ENCODE assay signal across 8 cellular contexts in the genomic region with DNA sequence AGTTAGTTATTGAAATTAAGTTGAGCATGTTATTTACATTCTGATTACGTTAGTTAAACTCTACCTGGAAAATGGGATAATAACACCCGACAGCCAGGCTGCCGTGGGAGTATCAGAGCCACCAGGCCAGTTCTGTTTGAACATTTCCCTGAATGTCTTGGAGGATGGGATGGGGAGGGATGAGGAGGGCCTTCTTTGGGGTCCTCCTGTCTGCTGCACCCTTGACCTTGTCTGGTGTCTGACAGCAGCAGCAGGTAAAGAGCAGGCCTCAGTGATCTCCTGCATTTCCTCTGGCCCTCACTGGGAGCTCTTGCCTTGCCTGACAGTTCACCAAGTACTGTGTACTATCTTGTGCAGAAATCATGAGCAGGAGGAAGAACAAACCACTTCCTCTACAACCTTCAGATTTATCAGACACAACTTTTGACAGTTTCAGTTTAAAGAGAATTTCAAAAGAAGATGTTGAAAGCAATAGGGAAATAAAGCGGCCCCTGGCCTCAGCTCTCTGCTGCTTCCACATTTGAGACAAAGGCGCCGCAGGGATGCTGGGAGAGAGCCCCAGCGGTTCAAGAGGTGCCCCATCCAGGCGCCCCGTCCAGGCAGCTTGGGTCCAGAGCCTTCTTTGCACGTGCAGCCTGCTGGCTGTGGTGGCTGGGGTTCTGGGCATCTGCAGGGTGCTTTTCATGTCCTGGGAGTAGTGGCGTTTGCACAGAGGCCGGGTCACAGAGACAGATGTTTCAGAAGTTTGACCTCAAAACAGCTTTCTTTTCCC. TPM values are rescaled to one million over a fixed set of nuclear protein-coding genes. Genes with fewer than 3 reads are reported as not detected.
DNase-seq lines count a peak whose midpoint lies in the region; ATAC-seq and TF ChIP-seq lines count a peak whose summit lies in the region.

No MANE protein-coding gene starts in this region.

- no peaks in the 10 kb centered on the region for H3K36me3 ChIP-seq in Karpas-422 (ENCODE audit: insufficient read depth, low read length)
- peaks cover 7% of the 10 kb centered on the region for H3K36me3 ChIP-seq in H7 (replicated peaks; ENCODE audit: control insufficient read depth, insufficient read depth, low read length)
- H3K36me3 ChIP-seq in BE2C = no peaks in the 10 kb centered on the region; the same call in 1 of the 2 replicates

- H3K27ac Mint-ChIP-seq in activated naive CD4-positive, alpha-beta T cell treated with anti-CD3 and anti-CD28 coated beads, Interleukin-2, amount 50 U/mL, for 72 hours = peak overlapping the region; percentile 70 to 77
- peak overlapping the region; percentile 95 to 97 for H3K27ac Mint-ChIP-seq in natural killer cell

- peak; percentile 73 for DNase-seq in Karpas-422
- no peak for DNase-seq in activated naive CD4-positive, alpha-beta T cell treated with anti-CD3 and anti-CD28 coated beads, Interleukin-2, amount 50 U/mL, for 72 hours (ENCODE audit: low spot score in 2 of 2)
- DNase-seq in natural killer cell = no peak
- no peak for DNase-seq in H7
- no peak for DNase-seq in NCI-H2107 (lab: John Stamatoyannopoulos, UW)
- no peak for DNase-seq in BE2C

- no peaks in the 10 kb centered on the region for H3K79me2 ChIP-seq in Karpas-422 (ENCODE audit: low read length)

- H3K27me3 Mint-ChIP-seq in natural killer cell (ENCODE audit: low read depth in 2 of 2) = no peaks in the 10 kb centered on the region

- peak overlapping the region; percentile 27; the same call in 1 of the 2 replicates for H2AFZ ChIP-seq in Karpas-422 (ENCODE audit: low read length)

- peak overlapping the region; percentile 88 for H3K4me3 Mint-ChIP-seq in natural killer cell

- ATAC-seq in GM21576 (IDR thresholded peaks at IDR 0.05; ENCODE audit: unreplicated experiment) = peak; percentile 88
- ATAC-seq in activated naive CD4-positive, alpha-beta T cell treated with anti-CD3 and anti-CD28 coated beads, Interleukin-2, amount 50 U/mL, for 72 hours = peak; percentile 79 to 85
- ATAC-seq in natural killer cell = peak; percentile 65 to 90 (median 75)

- H3K27me3 ChIP-seq in Karpas-422 (ENCODE audit: low read length) = no peaks in the 10 kb centered on the region
- H3K27me3 ChIP-seq in H7 (ENCODE audit: control insufficient read depth, insufficient read depth, low read length) = no peaks in the 10 kb centered on the region
- H3K27me3 ChIP-seq in BE2C = no peaks in the 10 kb centered on the region

- peaks cover 69 to 85% of the 10 kb centered on the region in 2 donors for H3K4me1 Mint-ChIP-seq in natural killer cell

- H3K9me3 ChIP-seq in Karpas-422 (ENCODE audit: low read length) = no peaks in the 10 kb centered on the region
- H3K9me3 ChIP-seq in BE2C = no peaks in the 10 kb centered on the region

- peak overlapping the region; percentile 84 for H3K27ac ChIP-seq in Karpas-422 (ENCODE audit: low read length)

- H3K9me3 Mint-ChIP-seq in activated naive CD4-positive, alpha-beta T cell treated with anti-CD3 and anti-CD28 coated beads, Interleukin-2, amount 50 U/mL, for 72 hours = no peaks in the 10 kb centered on the region
- no peaks in the 10 kb centered on the region for H3K9me3 Mint-ChIP-seq in natural killer cell

- peak; percentile 10 for TF ChIP-seq CTCF in GM12873 (IDR thresholded peaks at IDR 0.05; ENCODE audit: insufficient read depth, low read depth, low read length, missing control alignments)
- TF ChIP-seq CTCF in natural killer cell (IDR thresholded peaks at IDR 0.05) = no peak
- TF ChIP-seq CTCF in BE2C (IDR thresholded peaks at IDR 0.05; ENCODE audit: low read depth, low read length) = no peak

- peak overlapping the region; percentile 43 for H3K9ac ChIP-seq in Karpas-422 (ENCODE audit: low read length)

- peak overlapping the region; percentile 49 for H3K4me2 ChIP-seq in Karpas-422 (ENCODE audit: low read depth, low read length, poor library complexity, severe bottlenecking)

- intact Hi-C loops in natural killer cell (cut with micrococcal nuclease) = loop anchor here (1.0 to 2.0 kb wide), 2 partner anchors 11 to 51 kb away; no protein-coding TSS in a partner anchor

- H4K20me1 ChIP-seq in Karpas-422 (ENCODE audit: insufficient read depth, low read depth, low read length) = peaks cover 6% of the 10 kb centered on the region; the same call in 1 of the 2 replicates

- H3K4me3 ChIP-seq in Karpas-422 (ENCODE audit: low read length) (peak overlapping the region; percentile 18; the same call in 1 of the 2 replicates), H7 (ENCODE audit: insufficient read depth, low read depth, low read length) (no peak overlapping the region), BE2C (ENCODE audit: low read depth, low read length) (no peak overlapping the region)

- H3K4me1 ChIP-seq in Karpas-422 (ENCODE audit: low read length) = peaks cover 20% of the 10 kb centered on the region
- H3K4me1 ChIP-seq in BE2C = no peaks in the 10 kb centered on the region

- no peaks in the 10 kb centered on the region for H3K9me2 ChIP-seq in Karpas-422 (replicated peaks; ENCODE audit: insufficient read depth, low read length)

- peaks cover 0 to 5% of the 10 kb centered on the region in 2 donors for H3K36me3 Mint-ChIP-seq in activated naive CD4-positive, alpha-beta T cell treated with anti-CD3 and anti-CD28 coated beads, Interleukin-2, amount 50 U/mL, for 72 hours
- H3K36me3 Mint-ChIP-seq in natural killer cell = no peaks in the 10 kb centered on the region

RNA-seq across cellular contexts. Expression of gene CMIP, which starts 25.3 kb away (rescaled TPM):
- total RNA-seq in Karpas-422 (2014; rRNA removed; shearing (Covaris generic); ENCODE audit: low replicate concordance) = 5.0 and 12.7 TPM in 2 replicates
- total RNA-seq in activated naive CD4-positive, alpha-beta T cell treated with anti-CD3 and anti-CD28 coated beads, Interleukin-2, amount 50 U/mL, for 72 hours = 10 to 100 TPM; 35.5 to 51.5 TPM
- total RNA-seq in natural killer cell = 100 to 1,000 TPM in 1 of 3 donors, 10 to 100 TPM in 2; 88.2 to 115 (median 91.5) TPM
- total RNA-seq in H7 (2014; rRNA removed; shearing (Covaris generic)) = 13.1 and 19.2 TPM in 2 replicates
- polyA plus RNA-seq in BE2C (2012; ENCODE audit: insufficient read depth, insufficient read length, low read depth) = 15.5 TPM
